1 cellular context compared by ENCODE assay signal in genomic region chr6:3053231-3053508, GRCh38.
A peak's percentile ranks its signal among the peaks of the same experiment; 100 is the strongest.
TF ChIP-seq lines count a peak whose summit lies in the region.

No MANE protein-coding gene starts in this region.

TF ChIP-seq in HepG2, 621 proteins besides CTCF, POLR2A, EP300 and RAD21 (continued from another document and continues in another):
- TF ChIP-seq ZNF407 (CRISPR knock-in tag; IDR thresholded peaks at IDR 0.05; ENCODE audit: not compliant biosample characterization) = no peak
- TF ChIP-seq IKZF5 (CRISPR knock-in tag; IDR thresholded peaks at IDR 0.05) = no peak
- no peak for TF ChIP-seq PRDM4 (CRISPR knock-in tag; IDR thresholded peaks at IDR 0.05; ENCODE audit: borderline replicate concordance)
- no peak for TF ChIP-seq SIN3A (IDR thresholded peaks at IDR 0.05; ENCODE audit: borderline replicate concordance, low read depth, low read length)
- TF ChIP-seq ISX (CRISPR knock-in tag; conservative IDR thresholded peaks at IDR 0.05) = no peak
- TF ChIP-seq ZNF598 (CRISPR knock-in tag; IDR thresholded peaks at IDR 0.05; ENCODE audit: borderline replicate concordance) = no peak
- no peak for TF ChIP-seq PRMT3 (CRISPR knock-in tag; IDR thresholded peaks at IDR 0.05; ENCODE audit: borderline replicate concordance, low read depth)
- no peak; the same call in 1 of the 2 replicates for TF ChIP-seq ZNF552 (CRISPR knock-in tag; IDR thresholded peaks at IDR 0.05; ENCODE audit: borderline replicate concordance)
- TF ChIP-seq MEIS1 (CRISPR knock-in tag; IDR thresholded peaks at IDR 0.05; ENCODE audit: borderline replicate concordance) = no peak; the same call in 1 of the 2 replicates
- TF ChIP-seq ZNF503 (CRISPR knock-in tag; IDR thresholded peaks at IDR 0.05) = 0 out of 2 replicates have a peak, but pooled peaks have one; percentile 17
- no peak for TF ChIP-seq JDP2 (CRISPR knock-in tag; IDR thresholded peaks at IDR 0.05; ENCODE audit: borderline replicate concordance)
- no peak for TF ChIP-seq ZNF672 (CRISPR knock-in tag; IDR thresholded peaks at IDR 0.05)
- TF ChIP-seq ZNF317 (CRISPR knock-in tag; IDR thresholded peaks at IDR 0.05) = no peak
- no peak; the same call in 1 of the 2 replicates for TF ChIP-seq REPIN1 (CRISPR knock-in tag; IDR thresholded peaks at IDR 0.05; ENCODE audit: borderline replicate concordance, low read depth)
- no peak for TF ChIP-seq ETS1 (CRISPR knock-in tag; IDR thresholded peaks at IDR 0.05)
- TF ChIP-seq KDM2A (CRISPR knock-in tag; IDR thresholded peaks at IDR 0.05; ENCODE audit: borderline replicate concordance, low read depth) = no peak
- no peak for TF ChIP-seq ZSCAN12 (CRISPR knock-in tag; IDR thresholded peaks at IDR 0.05)
- no peak for TF ChIP-seq EHMT2 (IDR thresholded peaks at IDR 0.05; ENCODE audit: borderline replicate concordance, low read depth, low read length)
- no peak for TF ChIP-seq THRA (CRISPR knock-in tag; IDR thresholded peaks at IDR 0.05; ENCODE audit: borderline replicate concordance)
- no peak for TF ChIP-seq ZNF414 (CRISPR knock-in tag; IDR thresholded peaks at IDR 0.05)
- no peak for TF ChIP-seq RBAK (CRISPR knock-in tag; IDR thresholded peaks at IDR 0.05)
- peak; percentile 51; the same call in 1 of the 2 replicates for TF ChIP-seq AHDC1 (CRISPR knock-in tag; IDR thresholded peaks at IDR 0.05; ENCODE audit: borderline replicate concordance)
- 0 out of 2 replicates have a peak, but pooled peaks have one; percentile 12 for TF ChIP-seq GMEB1 (CRISPR knock-in tag; IDR thresholded peaks at IDR 0.05; ENCODE audit: borderline replicate concordance)
- no peak for TF ChIP-seq SP2 (CRISPR knock-in tag; IDR thresholded peaks at IDR 0.05)
- no peak for TF ChIP-seq ZNF557 (CRISPR knock-in tag; IDR thresholded peaks at IDR 0.05)
- TF ChIP-seq TARDBP (CRISPR knock-in tag; IDR thresholded peaks at IDR 0.05) = 0 out of 2 replicates have a peak, but pooled peaks have one; percentile 1
- no peak for TF ChIP-seq ISL2 (CRISPR knock-in tag; IDR thresholded peaks at IDR 0.05)
- TF ChIP-seq TBL1XR1 (IDR thresholded peaks at IDR 0.05; ENCODE audit: borderline replicate concordance, low read length, partially characterized antibody) = no peak
- no peak; the same call in 1 of the 2 replicates for TF ChIP-seq YEATS4 (CRISPR knock-in tag; IDR thresholded peaks at IDR 0.05; ENCODE audit: borderline replicate concordance)
